In genomic region chr6:29627762-29628418, GRCh38 we compare ENCODE assay signal across 8 cellular contexts. TPM values are rescaled to one million over a fixed set of nuclear protein-coding genes. Genes with fewer than 3 reads are reported as not detected.
DNase-seq lines count a peak whose midpoint lies in the region; ATAC-seq and TF ChIP-seq lines count a peak whose summit lies in the region.

No MANE protein-coding gene starts in this region.

- H3K4me1 Mint-ChIP-seq in activated CD8-positive, alpha-beta T cell treated with anti-CD3 and anti-CD28 coated beads for 36 hours (ENCODE audit: low read depth) = peaks cover 20% of the 10 kb centered on the region

- CTCF ChIA-PET in activated CD8-positive, alpha-beta T cell treated with anti-CD3 and anti-CD28 coated beads for 36 hours (lab: Charles Lee) = interaction anchor here (2.0 to 6.3 kb wide), 3 partner anchors 22 to 25 kb away, joined by 7 to 61 read pairs (median 18); no protein-coding TSS in a partner anchor

- intact Hi-C loops in activated CD8-positive, alpha-beta T cell treated with anti-CD3 and anti-CD28 coated beads for 36 hours (cut with micrococcal nuclease) = no loop called here
- intact Hi-C loops in lower leg skin (cut with DNase I; ENCODE audit: low total_unique reads) = no loop called here

- peak; percentile 21 for ATAC-seq in activated CD8-positive, alpha-beta T cell treated with anti-CD3 and anti-CD28 coated beads for 36 hours

- H3K4me3 ChIP-seq in lower leg skin (ENCODE audit: low read depth, poor library complexity, severe bottlenecking) = peak overlapping the region; percentile 37

- TF ChIP-seq POLR2A in lower leg skin (IDR thresholded peaks at IDR 0.05) = no peak

- H3K27ac Mint-ChIP-seq in activated CD8-positive, alpha-beta T cell treated with anti-CD3 and anti-CD28 coated beads for 36 hours = peak overlapping the region; percentile 59

- H3K36me3 Mint-ChIP-seq in activated CD8-positive, alpha-beta T cell treated with anti-CD3 and anti-CD28 coated beads for 36 hours (ENCODE audit: low read depth) = peaks cover 3% of the 10 kb centered on the region

- POLR2A ChIA-PET in activated CD8-positive, alpha-beta T cell treated with anti-CD3 and anti-CD28 coated beads for 36 hours (lab: Charles Lee) = interaction anchor here (0.7 kb wide), 1 partner anchor 783 kb away, joined by 3 read pairs; no protein-coding TSS in a partner anchor

- H3K27me3 Mint-ChIP-seq in activated CD8-positive, alpha-beta T cell treated with anti-CD3 and anti-CD28 coated beads for 36 hours = peaks cover 6% of the 10 kb centered on the region

- H3K9me3 Mint-ChIP-seq in activated CD8-positive, alpha-beta T cell treated with anti-CD3 and anti-CD28 coated beads for 36 hours = no peaks in the 10 kb centered on the region

- TF ChIP-seq CTCF in activated CD8-positive, alpha-beta T cell treated with anti-CD3 and anti-CD28 coated beads for 36 hours (IDR thresholded peaks at IDR 0.05) = no peak
- no peak for TF ChIP-seq CTCF in lower leg skin (IDR thresholded peaks at IDR 0.05)

- H3K4me3 Mint-ChIP-seq in activated CD8-positive, alpha-beta T cell treated with anti-CD3 and anti-CD28 coated beads for 36 hours = peak overlapping the region; percentile 79

- peak; percentile 49 for DNase-seq in GM04504 (ENCODE audit: low read depth)
- peak; percentile 45 to 64 for DNase-seq in NCI-H524 (lab: John Stamatoyannopoulos, UW)
- peak; percentile 57 for DNase-seq in activated CD8-positive, alpha-beta T cell treated with anti-CD3 and anti-CD28 coated beads for 36 hours
- DNase-seq in effector CD8-positive, alpha-beta T cell (lab: John Stamatoyannopoulos, UW) = peak; percentile 54
- peak; percentile 47 to 95 for DNase-seq in lower leg skin (ENCODE audit: low spot score in 2 of 2)
- DNase-seq in stimulated activated CD4-positive, alpha-beta T cell treated with anti-CD3 and anti-CD28 coated beads, Interleukin-4, amount 100 ng/mL, for 48 hours (ENCODE audit: low read depth in 2 of 2) = peak; percentile 23 to 34
- DNase-seq in LoVo (ENCODE audit: low spot score) = no peak
- DNase-seq in NK-92 (lab: John Stamatoyannopoulos, UW; ENCODE audit: unreplicated experiment) = no peak

- 1% methylated on average over 30 to 39 of the region's 51 CpGs for WGBS in lower leg skin, 2 donors

RNA-seq across cellular contexts. Expression of gene GABBR1, which starts 5.1 kb away (rescaled TPM):
- 10 to 100 TPM; 10.8 to 10.9 TPM for total RNA-seq in activated CD8-positive, alpha-beta T cell treated with anti-CD3 and anti-CD28 coated beads for 36 hours
- 10 to 100 TPM; 15.0 to 49.5 (median 20.6) TPM for total RNA-seq in lower leg skin

RNA-seq across cellular contexts. Expression of gene MOG, which starts 29.0 kb away (rescaled TPM):
- not detected for total RNA-seq in activated CD8-positive, alpha-beta T cell treated with anti-CD3 and anti-CD28 coated beads for 36 hours
- total RNA-seq in lower leg skin = not detected

RNA-seq across cellular contexts. Expression of gene OR2H2, which starts 43.0 kb away (rescaled TPM):
- total RNA-seq in activated CD8-positive, alpha-beta T cell treated with anti-CD3 and anti-CD28 coated beads for 36 hours = not detected
- total RNA-seq in lower leg skin = not detected

RNA-seq across cellular contexts. Expression of gene ZFP57, which starts 53.1 kb away (rescaled TPM):
- not detected for total RNA-seq in activated CD8-positive, alpha-beta T cell treated with anti-CD3 and anti-CD28 coated beads for 36 hours
- total RNA-seq in lower leg skin = 1 to 10 TPM in 2 of 4 donors, under 1 TPM in 2; 0.15 to 4.8 (median 2.4) TPM

Comparison
In these comparisons a context has a peak if more than half of its experiments do, and no peak if none do; other contexts are left out.
1. DNase-seq: peak in GM04504 (single experiment), NCI-H524 (2 of 2), activated CD8-positive, alpha-beta T cell treated with anti-CD3 and anti-CD28 coated beads for 36 hours (single experiment), effector CD8-positive, alpha-beta T cell (single experiment), lower leg skin (2 of 2) and stimulated activated CD4-positive, alpha-beta T cell treated with anti-CD3 and anti-CD28 coated beads, Interleukin-4, amount 100 ng/mL, for 48 hours (2 of 2); none in LoVo (single experiment) and NK-92 (single experiment).